ENCODE assay signal across 8 cellular contexts in genomic region chr3:123026551-123027291, GRCh38. TPM values are rescaled to one million over a fixed set of nuclear protein-coding genes. Genes with fewer than 3 reads are reported as not detected.
DNase-seq lines count a peak whose midpoint lies in the region; ATAC-seq and TF ChIP-seq lines count a peak whose summit lies in the region.

No MANE protein-coding gene starts in this region.

- H3K27ac ChIP-seq in GM23338 (ENCODE audit: low read depth), result no peak overlapping the region

- no peaks in the 10 kb centered on the region for H3K36me3 ChIP-seq in GM23338 (ENCODE audit: insufficient read depth)

- H3K4me2 ChIP-seq in GM23338, result peak overlapping the region; percentile 81

- peak overlapping the region; percentile 53 for H2AFZ ChIP-seq in GM23338

- peak; percentile 54 for DNase-seq in 8988T
- DNase-seq in GM23338 (ENCODE audit: low spot score), result peak; percentile 87
- peak; percentile 63 for DNase-seq in left ventricle myocardium superior
- DNase-seq in retina, result peak; percentile 84
- no peak for DNase-seq in NCI-H1436 (lab: John Stamatoyannopoulos, UW)
- no peak for DNase-seq in central memory CD4-positive, alpha-beta T cell

- H4K20me1 ChIP-seq in GM23338 (replicated peaks; ENCODE audit: insufficient read depth), result no peaks in the 10 kb centered on the region; the same call in none of the 2 replicates

- H3K27me3 ChIP-seq in GM23338 (ENCODE audit: insufficient read depth), result peaks cover 40% of the 10 kb centered on the region

- peak overlapping the region; percentile 64 for H3K4me3 ChIP-seq in GM23338

- H3K4me1 ChIP-seq in GM23338 (ENCODE audit: insufficient read depth), result peaks cover 42% of the 10 kb centered on the region

- peak overlapping the region; percentile 89 for H3K4me3 Mint-ChIP-seq in GM23338
- H3K4me3 Mint-ChIP-seq in activated T-helper 17 cell treated with anti-CD3 and anti-CD28 coated beads, Interleukin-2, amount 50 U/mL, for 72 hours, result peak overlapping the region; percentile 52

- intact Hi-C loops in left ventricle myocardium superior (cut with micrococcal nuclease), result loop anchor here (10.0 kb wide), 1 partner anchor 62 kb away; no protein-coding TSS in a partner anchor

- H3K9me2 ChIP-seq in GM23338 (ENCODE audit: insufficient read depth), result no peaks in the 10 kb centered on the region

- peaks cover 5% of the 10 kb centered on the region for H3K36me3 Mint-ChIP-seq in GM23338 (ENCODE audit: low read depth)
- no peaks in the 10 kb centered on the region for H3K36me3 Mint-ChIP-seq in activated T-helper 17 cell treated with anti-CD3 and anti-CD28 coated beads, Interleukin-2, amount 50 U/mL, for 72 hours (ENCODE audit: low read depth)

- H3F3A ChIP-seq in GM23338 (replicated peaks; ENCODE audit: low read depth), result peaks cover 13% of the 10 kb centered on the region; the same call in 1 of the 2 replicates

- H3K27me3 Mint-ChIP-seq in GM23338 (ENCODE audit: insufficient read depth, low read depth, poor library complexity), result peaks cover 26% of the 10 kb centered on the region
- H3K27me3 Mint-ChIP-seq in activated T-helper 17 cell treated with anti-CD3 and anti-CD28 coated beads, Interleukin-2, amount 50 U/mL, for 72 hours, result peaks cover 57% of the 10 kb centered on the region

- ATAC-seq in GM23338 (peak; percentile 26), left ventricle myocardium superior (peak; percentile 59), HG02623 (IDR thresholded peaks at IDR 0.05; ENCODE audit: unreplicated experiment) (no peak)
- ATAC-seq in activated T-helper 17 cell treated with anti-CD3 and anti-CD28 coated beads, Interleukin-2, amount 50 U/mL, for 72 hours (replicated peaks), result peak; percentile 16

- H3K27ac Mint-ChIP-seq in GM23338, result no peak overlapping the region
- H3K27ac Mint-ChIP-seq in activated T-helper 17 cell treated with anti-CD3 and anti-CD28 coated beads, Interleukin-2, amount 50 U/mL, for 72 hours, result no peak overlapping the region

- H3K4me1 Mint-ChIP-seq in GM23338, result peaks cover 47% of the 10 kb centered on the region
- H3K4me1 Mint-ChIP-seq in activated T-helper 17 cell treated with anti-CD3 and anti-CD28 coated beads, Interleukin-2, amount 50 U/mL, for 72 hours, result peaks cover 4% of the 10 kb centered on the region

- H3K79me2 ChIP-seq in GM23338 (replicated peaks; ENCODE audit: insufficient read depth), result peaks cover 10% of the 10 kb centered on the region; the same call in 1 of the 2 replicates

- no peak for TF ChIP-seq CTCF in GM23338 (conservative IDR thresholded peaks at IDR 0.05; ENCODE audit: low read depth in 2 of 2)

- no peaks in the 10 kb centered on the region for H3K9me3 Mint-ChIP-seq in GM23338
- no peaks in the 10 kb centered on the region for H3K9me3 Mint-ChIP-seq in activated T-helper 17 cell treated with anti-CD3 and anti-CD28 coated beads, Interleukin-2, amount 50 U/mL, for 72 hours

TF ChIP-seq in GM23338, 12 proteins besides CTCF, POLR2A, EP300 and RAD21:
- TF ChIP-seq ZNF331 (CRISPR knock-in tag; IDR thresholded peaks at IDR 0.05; ENCODE audit: low read depth), result no peak
- no peak for TF ChIP-seq STAT1 (IDR thresholded peaks at IDR 0.05; ENCODE audit: unreplicated experiment)
- no peak for TF ChIP-seq EZH2 (IDR thresholded peaks at IDR 0.05; ENCODE audit: low read depth, unreplicated experiment)
- no peak for TF ChIP-seq EZH2phosphoT487 (IDR thresholded peaks at IDR 0.05; ENCODE audit: unreplicated experiment)
- no peak for TF ChIP-seq ZNF114 (CRISPR knock-in tag; IDR thresholded peaks at IDR 0.05)
- TF ChIP-seq JUNB (IDR thresholded peaks at IDR 0.05; ENCODE audit: unreplicated experiment), result no peak
- no peak for TF ChIP-seq CREB1 (CRISPR knock-in tag; IDR thresholded peaks at IDR 0.05; ENCODE audit: low read depth)
- TF ChIP-seq ZNF462 (CRISPR knock-in tag; IDR thresholded peaks at IDR 0.05), result no peak
- no peak for TF ChIP-seq POLR2AphosphoS5 (IDR thresholded peaks at IDR 0.05; ENCODE audit: low read depth)

RNA-seq across cellular contexts. Expression of gene SEMA5B, which starts 0.8 kb away (rescaled TPM):
- 25.4 and 26.8 TPM in 2 replicates for total RNA-seq in GM23338 (2014; rRNA removed; shearing (Covaris generic))
- 8.0 and 11.0 TPM in 2 replicates for polyA plus RNA-seq in GM23338 (2016; fragmentation: Nextera tagmentation; extraction: Ambion mirVana)
- under 1 TPM in 1 of 2 donors, not detected in 1; 0.40 TPM for total RNA-seq in activated T-helper 17 cell treated with anti-CD3 and anti-CD28 coated beads, Interleukin-2, amount 50 U/mL, for 72 hours
- 4.2 TPM for total RNA-seq in left ventricle myocardium superior

RNA-seq across cellular contexts. Expression of gene PDIA5, which starts 40.1 kb away (rescaled TPM):
- 26.4 and 28.1 TPM in 2 replicates for total RNA-seq in GM23338 (2014; rRNA removed; shearing (Covaris generic))
- 22.9 and 23.2 TPM in 2 replicates for polyA plus RNA-seq in GM23338 (2016; fragmentation: Nextera tagmentation; extraction: Ambion mirVana)
- total RNA-seq in activated T-helper 17 cell treated with anti-CD3 and anti-CD28 coated beads, Interleukin-2, amount 50 U/mL, for 72 hours, result 10 to 100 TPM in 1 of 2 donors, 1 to 10 TPM in 1; 8.4 to 19.2 TPM
- total RNA-seq in left ventricle myocardium superior, result 4.8 TPM

Comparison
In these comparisons a context has a peak if more than half of its experiments do, and no peak if none do; other contexts are left out.
1. DNase-seq: peak in 8988T (single experiment), GM23338 (single experiment), left ventricle myocardium superior (single experiment) and retina (single experiment); none in NCI-H1436 (single experiment) and central memory CD4-positive, alpha-beta T cell (single experiment).